In the genomic region with DNA sequence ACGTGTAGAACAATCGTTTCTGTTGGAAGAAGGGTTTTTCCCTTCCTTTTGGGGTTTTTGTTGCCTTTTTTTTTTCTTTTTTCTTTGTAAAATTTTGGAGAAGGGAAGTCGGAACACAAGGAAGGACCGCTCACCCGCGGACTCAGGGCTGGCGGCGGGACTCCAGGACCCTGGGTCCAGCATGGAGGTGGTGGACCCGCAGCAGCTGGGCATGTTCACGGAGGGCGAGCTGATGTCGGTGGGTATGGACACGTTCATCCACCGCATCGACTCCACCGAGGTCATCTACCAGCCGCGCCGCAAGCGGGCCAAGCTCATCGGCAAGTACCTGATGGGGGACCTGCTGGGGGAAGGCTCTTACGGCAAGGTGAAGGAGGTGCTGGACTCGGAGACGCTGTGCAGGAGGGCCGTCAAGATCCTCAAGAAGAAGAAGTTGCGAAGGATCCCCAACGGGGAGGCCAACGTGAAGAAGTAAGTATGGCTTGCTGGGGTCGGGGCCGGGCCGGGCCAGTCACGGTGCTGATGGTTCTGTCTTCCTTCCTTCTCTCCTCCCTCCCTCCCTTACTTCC, we compare ENCODE assay signal across 6 cellular contexts. TPM values are rescaled to one million over a fixed set of nuclear protein-coding genes. Genes with fewer than 3 reads are reported as not detected.
DNase-seq lines count a peak whose midpoint lies in the region; ATAC-seq lines count a peak whose summit lies in the region.

No MANE protein-coding gene starts in this region.

- peak overlapping the region; percentile 77 for H3K27ac Mint-ChIP-seq in activated CD4-positive, alpha-beta T cell treated with anti-CD3 and anti-CD28 coated beads for 36 hours

- DNase-seq in activated CD4-positive, alpha-beta T cell treated with anti-CD3 and anti-CD28 coated beads for 36 hours, result peak; percentile 58
- DNase-seq in activated CD4-positive, alpha-beta T cell treated with anti-CD3 and anti-CD28 coated beads for 1 hour, result no peak
- DNase-seq in dermis blood vessel endothelial cell (peak; percentile 47), posterior vena cava (ENCODE audit: low spot score) (peak; percentile 89)

- peak overlapping the region; percentile 93 for H3K4me3 Mint-ChIP-seq in activated CD4-positive, alpha-beta T cell treated with anti-CD3 and anti-CD28 coated beads for 36 hours

- POLR2A ChIA-PET in activated CD4-positive, alpha-beta T cell treated with anti-CD3 and anti-CD28 coated beads for 36 hours (lab: Charles Lee), result interaction anchor here (0.5 kb wide), 1 partner anchor 410 kb away, joined by 6 read pairs; the partner anchor contains the start of gene PTBP1

- H3K36me3 Mint-ChIP-seq in activated CD4-positive, alpha-beta T cell treated with anti-CD3 and anti-CD28 coated beads for 36 hours (ENCODE audit: low read depth), result peaks cover 34% of the 10 kb centered on the region

- H3K9me3 Mint-ChIP-seq in activated CD4-positive, alpha-beta T cell treated with anti-CD3 and anti-CD28 coated beads for 36 hours (ENCODE audit: low read depth), result no peaks in the 10 kb centered on the region

- no peak for ATAC-seq in activated CD4-positive, alpha-beta T cell treated with anti-CD3 and anti-CD28 coated beads for 36 hours
- ATAC-seq in GM21390 (IDR thresholded peaks at IDR 0.05; ENCODE audit: unreplicated experiment), result no peak
- ATAC-seq in HG02840 (IDR thresholded peaks at IDR 0.05; ENCODE audit: low FRiP score, unreplicated experiment), result no peak

- CTCF ChIA-PET in activated CD4-positive, alpha-beta T cell treated with anti-CD3 and anti-CD28 coated beads for 36 hours (lab: Charles Lee), result interaction anchor here (0.6 kb wide), 1 partner anchor 112 kb away, joined by 3 read pairs; no protein-coding TSS in a partner anchor

- intact Hi-C loops in activated CD4-positive, alpha-beta T cell treated with anti-CD3 and anti-CD28 coated beads for 36 hours (cut with DNase I, micrococcal nuclease), result no loop called here
- intact Hi-C loops in posterior vena cava (cut with DNase I), result no loop called here

- H3K4me1 Mint-ChIP-seq in activated CD4-positive, alpha-beta T cell treated with anti-CD3 and anti-CD28 coated beads for 36 hours, result peaks cover 30% of the 10 kb centered on the region

- no peaks in the 10 kb centered on the region for H3K27me3 Mint-ChIP-seq in activated CD4-positive, alpha-beta T cell treated with anti-CD3 and anti-CD28 coated beads for 36 hours

RNA-seq across cellular contexts. Expression of gene STK11, which starts 1.2 kb away (rescaled TPM):
- total RNA-seq in activated CD4-positive, alpha-beta T cell treated with anti-CD3 and anti-CD28 coated beads for 36 hours, result 10 to 100 TPM; 49.2 to 61.5 TPM
- total RNA-seq in dermis blood vessel endothelial cell, result 107 and 108 TPM in 2 replicates
- total RNA-seq in posterior vena cava, result 10 to 100 TPM; 32.5 to 35.9 TPM

RNA-seq across cellular contexts. Expression of gene CBARP, which starts 31.0 kb away (rescaled TPM):
- 1 to 10 TPM in 1 of 2 experiments, under 1 TPM in 1; 0.82 to 1.1 TPM for total RNA-seq in activated CD4-positive, alpha-beta T cell treated with anti-CD3 and anti-CD28 coated beads for 36 hours
- 2.7 and 2.8 TPM in 2 replicates for total RNA-seq in dermis blood vessel endothelial cell
- 1 to 10 TPM; 1.5 to 2.7 TPM for total RNA-seq in posterior vena cava

RNA-seq across cellular contexts. Expression of gene SBNO2, which starts 32.7 kb away (rescaled TPM):
- total RNA-seq in activated CD4-positive, alpha-beta T cell treated with anti-CD3 and anti-CD28 coated beads for 36 hours, result 100 to 1,000 TPM; 108 to 113 TPM
- total RNA-seq in dermis blood vessel endothelial cell, result 37.1 and 52.2 TPM in 2 replicates
- total RNA-seq in posterior vena cava, result 10 to 100 TPM; 63.5 to 71.0 TPM

RNA-seq across cellular contexts. Expression of gene ATP5F1D, which starts 34.7 kb away (rescaled TPM):
- total RNA-seq in activated CD4-positive, alpha-beta T cell treated with anti-CD3 and anti-CD28 coated beads for 36 hours, result 100 to 1,000 TPM; 161 to 180 TPM
- 19.9 and 31.1 TPM in 2 replicates for total RNA-seq in dermis blood vessel endothelial cell
- 100 to 1,000 TPM; 125 to 137 TPM for total RNA-seq in posterior vena cava

RNA-seq across cellular contexts. Expression of gene MIDN, which starts 41.6 kb away (rescaled TPM):
- total RNA-seq in activated CD4-positive, alpha-beta T cell treated with anti-CD3 and anti-CD28 coated beads for 36 hours, result 10 to 100 TPM; 46.5 to 47.9 TPM
- total RNA-seq in dermis blood vessel endothelial cell, result 22.1 and 27.9 TPM in 2 replicates
- 10 to 100 TPM; 76.5 to 86.3 TPM for total RNA-seq in posterior vena cava
